8 cellular contexts compared by ENCODE assay signal in the genomic region with DNA sequence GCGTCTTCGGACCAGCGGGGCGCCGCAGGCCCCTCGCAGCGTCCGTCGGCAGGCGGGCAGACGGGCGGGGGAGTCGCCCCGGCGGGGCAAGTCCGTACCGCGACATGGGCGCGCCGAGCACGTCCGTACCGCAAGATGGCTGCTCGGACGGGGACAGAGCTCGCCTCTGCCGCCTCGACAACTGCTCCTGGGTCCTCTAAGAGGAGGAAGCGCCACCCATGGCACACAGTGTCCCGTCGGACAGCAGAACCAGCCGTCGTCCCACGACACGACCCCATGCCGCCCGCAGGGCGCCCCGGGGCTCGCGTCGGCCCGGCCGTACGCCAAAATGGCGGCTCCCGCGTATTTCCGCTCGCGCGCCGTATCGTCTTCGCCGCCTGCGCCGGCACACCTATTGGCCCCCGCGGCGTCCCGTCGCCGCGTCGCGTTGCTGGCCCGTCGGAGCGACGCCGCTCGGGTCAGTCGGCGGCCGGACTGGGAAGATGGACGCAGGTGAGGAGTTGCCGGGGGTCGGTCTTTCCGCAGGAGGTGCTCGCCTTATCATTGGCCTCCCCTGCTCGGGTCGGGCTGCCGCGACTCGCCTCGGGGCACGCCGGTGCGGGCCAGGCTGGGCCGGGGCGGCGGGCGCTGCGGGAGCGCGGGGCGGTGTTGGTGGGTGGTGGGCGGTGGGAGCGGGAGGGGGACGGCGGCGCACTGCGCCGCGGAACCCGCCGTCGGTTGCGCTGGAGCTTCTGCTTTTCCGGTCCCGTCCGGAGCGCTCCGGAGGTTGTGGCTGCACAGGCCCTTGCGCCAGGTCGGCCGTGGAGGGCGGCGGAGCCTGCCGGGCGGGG. TPM values are rescaled to one million over a fixed set of nuclear protein-coding genes. Genes with fewer than 3 reads are reported as not detected.
A peak's percentile ranks its signal among the peaks of the same experiment; 100 is the strongest.
DNase-seq lines count a peak whose midpoint lies in the region; ATAC-seq and TF ChIP-seq lines count a peak whose summit lies in the region.

A gene (plus strand): TSS at position 461 of the 830 bp plus-strand sequence. CDS start 22 bp downstream, at position 483.

- H3K4me3 Mint-ChIP-seq in GM23338 (peak within 1 kb of the TSS; percentile 97), neural progenitor cell (peak within 1 kb of the TSS; percentile 89)

- DNase-seq in ELF-1 (ENCODE audit: low read depth, low spot score) (peak; percentile 93), GM23338 (ENCODE audit: low spot score) (peak; percentile 91), LNCaP clone FGC (ENCODE audit: low read depth) (peak; percentile 50), SJSA1 (ENCODE audit: low read depth in 1 of 2, low spot score in 2 of 2) (peak; percentile 83 to 96), foreskin keratinocyte (peak; percentile 81 to 83), neural progenitor cell (ENCODE audit: low spot score) (peak; percentile 95)
- DNase-seq in activated gamma-delta T cell treated with anti-CD3 and anti-CD28 coated beads, Interleukin-2, amount 50 U/mL, for 16 hours (ENCODE audit: low read depth), result peak; percentile 59

- H3K79me2 ChIP-seq in GM23338 (replicated peaks; ENCODE audit: insufficient read depth), result peaks cover 80% of the 10 kb centered on the region
- H3K79me2 ChIP-seq in neural progenitor cell (ENCODE audit: low read depth), result peaks cover 77% of the 10 kb centered on the region

- H3K27ac ChIP-seq in GM23338 (ENCODE audit: low read depth) (peak within 1 kb of the TSS; percentile 94), SJSA1 (peak within 1 kb of the TSS; percentile 99), foreskin keratinocyte (peak within 1 kb of the TSS; percentile 93), neural progenitor cell (peak within 1 kb of the TSS; percentile 97), subcutaneous abdominal adipose tissue (ENCODE audit: low read depth, low read length) (peak within 1 kb of the TSS; percentile 86)

- peaks cover 17% of the 10 kb centered on the region for H3K36me3 ChIP-seq in GM23338 (ENCODE audit: insufficient read depth)
- H3K36me3 ChIP-seq in SJSA1, result peaks cover 57% of the 10 kb centered on the region
- H3K36me3 ChIP-seq in neural progenitor cell, result no peaks in the 10 kb centered on the region
- peaks cover 0 to 19% (median 14%) of the 10 kb centered on the region in 5 donors for H3K36me3 ChIP-seq in subcutaneous abdominal adipose tissue (ENCODE audit: control insufficient read depth in 5 of 5, insufficient read depth in 5 of 5, low read length in 5 of 5)

- no peak for TF ChIP-seq CTCF in GM23338 (conservative IDR thresholded peaks at IDR 0.05; ENCODE audit: low read depth in 2 of 2)
- no peak for TF ChIP-seq CTCF in LNCaP clone FGC (IDR thresholded peaks at IDR 0.05; ENCODE audit: control insufficient read depth, extremely low read depth, insufficient read depth)
- no peak for TF ChIP-seq CTCF in foreskin keratinocyte (conservative IDR thresholded peaks at IDR 0.05)
- TF ChIP-seq CTCF in neural progenitor cell (IDR thresholded peaks at IDR 0.05), result no peak

- peaks cover 53% of the 10 kb centered on the region for H3K36me3 Mint-ChIP-seq in GM23338 (ENCODE audit: low read depth)
- H3K36me3 Mint-ChIP-seq in neural progenitor cell, result peaks cover 18% of the 10 kb centered on the region

- H3K4me3 ChIP-seq in GM23338 (peak within 1 kb of the TSS; percentile 98), LNCaP clone FGC (ENCODE audit: low read depth, low read length) (peak within 1 kb of the TSS; percentile 82), SJSA1 (peak within 1 kb of the TSS; percentile 99), neural progenitor cell (peak within 1 kb of the TSS; percentile 99), subcutaneous abdominal adipose tissue (ENCODE audit: low read depth in 1 of 5, low read length in 5 of 5) (peak within 1 kb of the TSS; percentile 78 to 98 (median 93))

- H3K9me3 ChIP-seq in SJSA1 (replicated peaks), result 0 out of 2 replicates have a peak, but pooled peaks cover 3% of the 10 kb centered on the region
- no peaks in the 10 kb centered on the region for H3K9me3 ChIP-seq in neural progenitor cell (ENCODE audit: low read depth)
- H3K9me3 ChIP-seq in subcutaneous abdominal adipose tissue (ENCODE audit: control insufficient read depth in 5 of 5, low read length in 5 of 5), result no peaks in the 10 kb centered on the region

- H3F3A ChIP-seq in GM23338 (replicated peaks; ENCODE audit: low read depth) (peaks cover 21% of the 10 kb centered on the region), neural progenitor cell (ENCODE audit: low read depth) (peaks cover 9% of the 10 kb centered on the region)

- H3K4me1 ChIP-seq in GM23338 (ENCODE audit: insufficient read depth), result peaks cover 24% of the 10 kb centered on the region
- peaks cover 23% of the 10 kb centered on the region for H3K4me1 ChIP-seq in SJSA1 (replicated peaks)
- H3K4me1 ChIP-seq in foreskin keratinocyte, result no peaks in the 10 kb centered on the region
- peaks cover 16% of the 10 kb centered on the region for H3K4me1 ChIP-seq in neural progenitor cell
- H3K4me1 ChIP-seq in subcutaneous abdominal adipose tissue (ENCODE audit: control insufficient read depth in 5 of 5, insufficient read depth in 5 of 5, low read length in 5 of 5), result peaks cover 5 to 42% (median 32%) of the 10 kb centered on the region in 5 donors

- H3K4me1 Mint-ChIP-seq in GM23338 (peaks cover 36% of the 10 kb centered on the region), neural progenitor cell (peaks cover 27% of the 10 kb centered on the region)

- H3K27me3 Mint-ChIP-seq in GM23338 (ENCODE audit: insufficient read depth, low read depth, poor library complexity), result peaks cover 18% of the 10 kb centered on the region
- H3K27me3 Mint-ChIP-seq in neural progenitor cell (ENCODE audit: insufficient read depth, low read depth), result no peaks in the 10 kb centered on the region

- H3K27ac Mint-ChIP-seq in GM23338, result peak within 1 kb of the TSS; percentile 80; the same call in 1 of the 2 replicates
- no peak within 1 kb of the TSS for H3K27ac Mint-ChIP-seq in neural progenitor cell

- H3K4me2 ChIP-seq in GM23338, result peak within 1 kb of the TSS; percentile 99
- H3K4me2 ChIP-seq in neural progenitor cell, result peak within 1 kb of the TSS; percentile 85

- H3K9ac ChIP-seq in neural progenitor cell, result peak within 1 kb of the TSS; percentile 86
- peak within 1 kb of the TSS; percentile 63 to 96 (median 93) for H3K9ac ChIP-seq in subcutaneous abdominal adipose tissue (ENCODE audit: low read length in 5 of 5)

- H3K27me3 ChIP-seq in GM23338 (ENCODE audit: insufficient read depth) (no peaks in the 10 kb centered on the region), SJSA1 (replicated peaks) (no peaks in the 10 kb centered on the region), foreskin keratinocyte (no peaks in the 10 kb centered on the region), neural progenitor cell (no peaks in the 10 kb centered on the region), subcutaneous abdominal adipose tissue (ENCODE audit: control insufficient read depth in 5 of 5, insufficient read depth in 4 of 5, low read length in 5 of 5) (no peaks in the 10 kb centered on the region)

- no peaks in the 10 kb centered on the region for H3K9me2 ChIP-seq in GM23338 (ENCODE audit: insufficient read depth)

- peak within 1 kb of the TSS; percentile 87; the same call in 1 of the 2 replicates for H2AFZ ChIP-seq in GM23338
- peak within 1 kb of the TSS; percentile 100 for H2AFZ ChIP-seq in neural progenitor cell (replicated peaks)

- H4K20me1 ChIP-seq in GM23338 (replicated peaks; ENCODE audit: insufficient read depth) (peaks cover 46% of the 10 kb centered on the region), neural progenitor cell (ENCODE audit: low read depth) (peaks cover 66% of the 10 kb centered on the region)

- H3K9me3 Mint-ChIP-seq in GM23338 (peaks cover 22% of the 10 kb centered on the region), neural progenitor cell (no peaks in the 10 kb centered on the region)

- ATAC-seq in GM23338 (peak; percentile 73), foreskin keratinocyte (peak; percentile 55)

TF ChIP-seq in GM23338, 12 proteins besides CTCF, POLR2A, EP300 and RAD21:
- TF ChIP-seq POLR2AphosphoS5 (IDR thresholded peaks at IDR 0.05; ENCODE audit: low read depth), result peak; percentile 87
- peak; percentile 97 for TF ChIP-seq CREB1 (CRISPR knock-in tag; IDR thresholded peaks at IDR 0.05; ENCODE audit: low read depth)
- TF ChIP-seq NANOG (IDR thresholded peaks at IDR 0.05; ENCODE audit: borderline replicate concordance), result no peak
- 0 out of 2 replicates have a peak, but pooled peaks have one; percentile 79 for TF ChIP-seq ZNF114 (CRISPR knock-in tag; IDR thresholded peaks at IDR 0.05)
- TF ChIP-seq, protein P1, sequence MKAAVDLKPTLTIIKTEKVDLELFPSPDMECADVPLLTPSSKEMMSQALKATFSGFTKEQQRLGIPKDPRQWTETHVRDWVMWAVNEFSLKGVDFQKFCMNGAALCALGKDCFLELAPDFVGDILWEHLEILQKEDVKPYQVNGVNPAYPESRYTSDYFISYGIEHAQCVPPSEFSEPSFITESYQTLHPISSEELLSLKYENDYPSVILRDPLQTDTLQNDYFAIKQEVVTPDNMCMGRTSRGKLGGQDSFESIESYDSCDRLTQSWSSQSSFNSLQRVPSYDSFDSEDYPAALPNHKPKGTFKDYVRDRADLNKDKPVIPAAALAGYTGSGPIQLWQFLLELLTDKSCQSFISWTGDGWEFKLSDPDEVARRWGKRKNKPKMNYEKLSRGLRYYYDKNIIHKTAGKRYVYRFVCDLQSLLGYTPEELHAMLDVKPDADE (IDR thresholded peaks at IDR 0.05), result peak; percentile 96
- TF ChIP-seq ZNF331 (CRISPR knock-in tag; IDR thresholded peaks at IDR 0.05; ENCODE audit: low read depth), result no peak
TF ChIP-seq in GM23338: peak in this region for 4.

RNA-seq across cellular contexts. Expression of the gene that starts here (rescaled TPM):
- total RNA-seq in GM23338 (2014; rRNA removed; shearing (Covaris generic)), result 102 and 103 TPM in 2 replicates
- polyA plus RNA-seq in GM23338 (2016; fragmentation: Nextera tagmentation; extraction: Ambion mirVana) (104 and 116 TPM in 2 replicates), foreskin keratinocyte (53.9 and 59.1 TPM in 2 replicates)
- 80.9 and 105 TPM in 2 replicates for total RNA-seq in SJSA1 (2014; rRNA removed; shearing (Covaris generic))
- total RNA-seq in foreskin keratinocyte (43.0 and 48.4 TPM in 2 replicates), neural progenitor cell (ENCODE audit: low replicate concordance) (80.7 and 114 TPM in 2 replicates)

Comparison
In these comparisons a context has a peak if more than half of its experiments do, and no peak if none do; other contexts are left out.
1. Peak in every context shown above with its lines: DNase-seq, ATAC-seq, H3K4me3 ChIP-seq and H3K27ac ChIP-seq.